Comparison of ENCODE assay signal across 8 cellular contexts in the genomic region with DNA sequence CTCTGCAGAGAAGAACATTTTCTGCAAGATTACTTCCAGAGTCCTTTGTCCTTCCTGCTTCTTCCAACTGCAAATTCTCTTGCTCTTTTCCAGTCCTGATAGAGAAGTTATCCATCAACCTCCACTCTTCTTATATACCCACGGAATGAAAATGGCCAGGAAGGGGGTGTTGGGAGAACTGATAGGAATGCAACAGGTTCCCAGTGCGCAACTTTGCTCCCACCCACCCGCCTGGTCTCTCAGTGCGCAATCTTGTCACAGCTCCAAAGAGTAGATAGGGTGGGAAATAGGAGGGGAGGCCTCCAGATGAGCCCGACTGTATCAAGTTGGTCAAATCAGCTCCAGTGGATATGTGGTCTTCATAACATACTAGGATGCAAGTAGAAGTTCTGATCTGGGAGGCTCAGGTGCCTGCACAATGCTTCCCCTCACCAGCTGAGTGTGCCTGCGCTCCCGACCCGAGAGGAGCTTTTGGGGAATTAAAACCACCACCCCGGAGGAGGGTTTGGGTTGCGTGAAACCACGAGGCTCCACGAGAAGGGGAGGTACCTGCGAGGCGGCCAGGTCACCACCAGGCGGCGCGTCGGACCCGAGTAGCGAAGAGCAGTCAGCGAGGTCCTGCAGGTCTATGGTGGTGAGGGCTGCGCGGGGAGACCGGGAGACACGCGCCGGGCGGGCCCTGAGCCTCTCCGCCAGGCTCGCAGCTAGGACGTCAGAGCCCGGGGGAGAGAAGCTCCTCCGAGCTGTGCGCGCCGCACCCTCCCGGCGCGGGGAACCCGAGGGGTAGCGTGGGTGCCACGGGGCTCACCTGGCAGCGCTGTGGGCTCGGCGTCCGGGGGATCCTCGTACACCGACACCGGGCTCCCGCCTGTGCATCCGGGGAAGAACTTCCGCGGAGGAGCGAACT. TPM values are rescaled to one million over a fixed set of nuclear protein-coding genes. Genes with fewer than 3 reads are reported as not detected.
DNase-seq lines count a peak whose midpoint lies in the region; ATAC-seq and TF ChIP-seq lines count a peak whose summit lies in the region.

No MANE protein-coding gene starts in this region.

- no peak overlapping the region for H3K9ac ChIP-seq in neural cell (ENCODE audit: low read length)

- H4K20me1 ChIP-seq in neural cell (ENCODE audit: insufficient read depth): no peaks in the 10 kb centered on the region

- TF ChIP-seq EP300 in neural cell (conservative IDR thresholded peaks at IDR 0.05; ENCODE audit: poor library complexity, severe bottlenecking): no peak

- H3K79me2 ChIP-seq in neural cell (replicated peaks; ENCODE audit: insufficient read depth, low read length): no peaks in the 10 kb centered on the region

- H3K4me3 ChIP-seq in BE2C (ENCODE audit: low read depth, low read length): peak overlapping the region; percentile 54
- peak overlapping the region; percentile 70 for H3K4me3 ChIP-seq in neural cell (ENCODE audit: low read length)

- ATAC-seq in GM18907 (IDR thresholded peaks at IDR 0.05; ENCODE audit: unreplicated experiment): peak; percentile 59
- peak; percentile 66 for ATAC-seq in HG03354 (IDR thresholded peaks at IDR 0.05; ENCODE audit: poor library complexity, severe bottlenecking, unreplicated experiment)
- peak; percentile 67 for ATAC-seq in esophagus mucosa
- no peak for ATAC-seq in HG02970 (IDR thresholded peaks at IDR 0.05; ENCODE audit: low FRiP score, unreplicated experiment)

- H3F3A ChIP-seq in neural cell (ENCODE audit: insufficient read depth, low read length, poor library complexity, severe bottlenecking): no peaks in the 10 kb centered on the region

- TF ChIP-seq RAD21 in neural cell (conservative IDR thresholded peaks at IDR 0.05): peak; percentile 66

- H3K27ac ChIP-seq in neural cell (ENCODE audit: low read length): no peak overlapping the region

- H2AFZ ChIP-seq in neural cell (ENCODE audit: low read depth, low read length): no peak overlapping the region

- H3K27me3 ChIP-seq in BE2C: peaks cover 98% of the 10 kb centered on the region
- H3K27me3 ChIP-seq in neural cell (ENCODE audit: insufficient read depth, low read depth, low read length): peaks cover 100% of the 10 kb centered on the region

- H3K4me1 ChIP-seq in BE2C: no peaks in the 10 kb centered on the region

- H3K9me3 ChIP-seq in BE2C: no peaks in the 10 kb centered on the region
- peaks cover 3% of the 10 kb centered on the region for H3K9me3 ChIP-seq in neural cell (ENCODE audit: low read length)

- DNase-seq in BE2C: peak; percentile 89
- DNase-seq in NCI-H446 treated with DMSO at 0.1 percent for 48 hours (lab: John Stamatoyannopoulos, UW): peak; percentile 43
- peak; percentile 31 to 40 for DNase-seq in activated CD4-positive, alpha-beta T cell treated with anti-CD3 and anti-CD28 coated beads, Interleukin-2, amount 50 U/mL, for 4 hours

- no peak overlapping the region for H3K4me2 ChIP-seq in neural cell (ENCODE audit: low read length)

- TF ChIP-seq CTCF in BE2C (IDR thresholded peaks at IDR 0.05; ENCODE audit: low read depth, low read length): peak; percentile 86
- TF ChIP-seq CTCF in neural cell (IDR thresholded peaks at IDR 0.05; ENCODE audit: poor library complexity, severe bottlenecking): peak; percentile 82

- H3K9me2 ChIP-seq in neural cell (ENCODE audit: insufficient read depth, low read length): no peaks in the 10 kb centered on the region

- no peaks in the 10 kb centered on the region for H3K36me3 ChIP-seq in BE2C
- no peaks in the 10 kb centered on the region for H3K36me3 ChIP-seq in neural cell (ENCODE audit: insufficient read depth, low read length)

TF ChIP-seq in neural cell, 6 proteins besides CTCF, POLR2A, EP300 and RAD21:
- TF ChIP-seq SMC3 (conservative IDR thresholded peaks at IDR 0.05; ENCODE audit: poor library complexity): peak; percentile 70
- peak; percentile 26 for TF ChIP-seq MXI1 (conservative IDR thresholded peaks at IDR 0.05; ENCODE audit: poor library complexity, severe bottlenecking)
- peak; percentile 7 for TF ChIP-seq POLR2AphosphoS5 (IDR thresholded peaks at IDR 0.05)
- no peak for TF ChIP-seq EZH2 (IDR thresholded peaks at IDR 0.05; ENCODE audit: borderline replicate concordance, insufficient read depth, low read length, poor library complexity, severe bottlenecking)
- no peak for TF ChIP-seq TAF1 (IDR thresholded peaks at IDR 0.05; ENCODE audit: low read depth)
- no peak for TF ChIP-seq REST (IDR thresholded peaks at IDR 0.05; ENCODE audit: borderline replicate concordance)
TF ChIP-seq in neural cell: peak in this region for 3.

RNA-seq across cellular contexts. Expression of gene MCIDAS, which starts 0.8 kb away (rescaled TPM):
- polyA plus RNA-seq in BE2C (2012; ENCODE audit: insufficient read depth, insufficient read length, low read depth): not detected
- 0.20 TPM for total RNA-seq in esophagus mucosa
- not detected in 2 replicates for polyA plus RNA-seq in neural cell
- not detected in 2 replicates for polyA minus RNA-seq in neural cell

RNA-seq across cellular contexts. Expression of gene CCNO, which starts 7.1 kb away (rescaled TPM):
- not detected for polyA plus RNA-seq in BE2C (2012; ENCODE audit: insufficient read depth, insufficient read length, low read depth)
- 2.2 TPM for total RNA-seq in esophagus mucosa
- 0.16 TPM in 1 of 2 replicates, not detected in the other for polyA plus RNA-seq in neural cell
- not detected in 2 replicates for polyA minus RNA-seq in neural cell

RNA-seq across cellular contexts. Expression of gene CDC20B, which starts 53.3 kb away (rescaled TPM):
- not detected for polyA plus RNA-seq in BE2C (2012; ENCODE audit: insufficient read depth, insufficient read length, low read depth)
- not detected for total RNA-seq in esophagus mucosa
- polyA plus RNA-seq in neural cell: 0.28 TPM in 1 of 2 replicates, not detected in the other
- polyA minus RNA-seq in neural cell: not detected in 2 replicates

Comparison
In these comparisons a context has a peak if more than half of its experiments do, and no peak if none do; other contexts are left out.
1. DNase-seq: peak in every context shown above with its lines; median percentile 89 in BE2C; 43 in NCI-H446 treated with DMSO at 0.1 percent for 48 hours; 36 in activated CD4-positive, alpha-beta T cell treated with anti-CD3 and anti-CD28 coated beads, Interleukin-2, amount 50 U/mL, for 4 hours.